In the genomic region with DNA sequence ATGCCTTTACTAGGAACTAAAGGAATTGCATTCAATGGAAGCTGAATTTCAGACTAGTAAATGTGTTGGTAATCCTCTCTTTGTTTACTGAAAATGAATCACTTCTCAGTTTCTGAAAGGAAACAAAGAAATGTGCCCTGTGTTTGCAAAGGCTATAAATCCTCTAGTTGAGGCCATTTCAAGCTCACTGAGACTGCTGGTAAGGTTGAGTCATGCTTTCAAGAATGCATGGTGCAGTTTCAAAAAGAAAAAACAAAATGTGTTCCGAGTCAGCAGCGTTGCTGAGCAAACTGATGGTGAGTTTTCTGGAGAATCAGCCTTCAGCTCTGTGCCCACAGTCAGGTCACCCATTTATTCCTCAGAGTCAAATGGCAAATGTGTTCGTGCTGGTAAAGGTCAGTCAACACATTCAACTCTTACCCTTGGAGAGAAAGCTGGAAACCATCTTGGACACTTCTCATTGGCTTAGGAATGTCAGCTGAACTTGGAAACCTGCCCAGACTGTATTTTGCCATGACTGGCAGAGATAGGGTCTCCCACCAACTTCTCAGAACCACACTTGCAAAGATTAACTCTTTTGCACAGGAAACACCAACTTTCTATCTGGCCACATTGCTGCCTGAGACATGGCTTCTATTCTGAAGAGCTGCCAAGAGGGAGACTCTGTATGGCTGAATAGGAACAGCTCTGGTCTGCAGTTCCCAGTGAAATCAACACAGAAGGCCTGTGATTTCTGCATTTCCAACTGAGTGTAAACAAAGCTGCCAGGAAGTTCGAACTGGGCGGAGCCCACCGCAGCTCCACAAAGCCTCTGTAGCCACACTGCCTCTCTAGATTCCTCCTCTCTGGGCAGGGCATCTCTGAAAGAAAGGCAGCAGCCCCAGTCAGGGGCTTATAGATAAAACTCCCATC, we compare ENCODE assay signal across 8 cellular contexts.
DNase-seq lines count a peak whose midpoint lies in the region; ATAC-seq and TF ChIP-seq lines count a peak whose summit lies in the region.

No MANE protein-coding gene starts in this region.

- H3K27ac Mint-ChIP-seq in neural progenitor cell (peak overlapping the region; percentile 94), immature natural killer cell (no peak overlapping the region)

- H3K79me2 ChIP-seq in PC-9 (ENCODE audit: low read depth), result no peaks in the 10 kb centered on the region
- no peaks in the 10 kb centered on the region for H3K79me2 ChIP-seq in neural progenitor cell (ENCODE audit: low read depth)

- intact Hi-C loops in PC-9 (cut with micrococcal nuclease; ENCODE audit: unreplicated experiment), result loop anchor here (5.0 kb wide), 1 partner anchor 78 kb away; no protein-coding TSS in a partner anchor

- no peaks in the 10 kb centered on the region for H3K9me2 ChIP-seq in PC-9 (ENCODE audit: insufficient read depth)

- no peak overlapping the region for H3K4me3 Mint-ChIP-seq in neural progenitor cell
- no peak overlapping the region for H3K4me3 Mint-ChIP-seq in immature natural killer cell

- no peak overlapping the region for H3K9ac ChIP-seq in neural progenitor cell

- CTCF ChIA-PET in PC-9 (lab: Charles Lee), result no interaction called here

- peak overlapping the region; percentile 37; the same call in 1 of the 2 replicates for H3K4me3 ChIP-seq in PC-9
- peak overlapping the region; percentile 25 for H3K4me3 ChIP-seq in neural progenitor cell

- H3K4me1 ChIP-seq in PC-9 (replicated peaks; ENCODE audit: insufficient read depth) (peaks cover 37% of the 10 kb centered on the region), neural progenitor cell (peaks cover 22% of the 10 kb centered on the region)

- no peaks in the 10 kb centered on the region for H4K20me1 ChIP-seq in PC-9 (ENCODE audit: insufficient read depth)
- H4K20me1 ChIP-seq in neural progenitor cell (ENCODE audit: low read depth), result no peaks in the 10 kb centered on the region

- H3K9me3 Mint-ChIP-seq in neural progenitor cell, result peaks cover 24% of the 10 kb centered on the region
- H3K9me3 Mint-ChIP-seq in immature natural killer cell, result peaks cover 0 to 4% (median 1%) of the 10 kb centered on the region in 6 donors

- peaks cover 4% of the 10 kb centered on the region for H3K27me3 Mint-ChIP-seq in neural progenitor cell (ENCODE audit: insufficient read depth, low read depth)
- H3K27me3 Mint-ChIP-seq in immature natural killer cell (ENCODE audit: low read depth in 3 of 3), result peaks cover 1 to 3% (median 2%) of the 10 kb centered on the region in 3 donors

- H2AFZ ChIP-seq in PC-9, result peak overlapping the region; percentile 59
- H2AFZ ChIP-seq in neural progenitor cell (replicated peaks), result no peak overlapping the region

- TF ChIP-seq CTCF in PC-9 (conservative IDR thresholded peaks at IDR 0.05), result no peak
- TF ChIP-seq CTCF in neural progenitor cell (IDR thresholded peaks at IDR 0.05), result no peak

- H3K27ac ChIP-seq in PC-9, result peak overlapping the region; percentile 92
- peak overlapping the region; percentile 80 for H3K27ac ChIP-seq in neural progenitor cell

- H3K4me2 ChIP-seq in PC-9 (peak overlapping the region; percentile 64), neural progenitor cell (peak overlapping the region; percentile 60)

- ATAC-seq in GM18870 (IDR thresholded peaks at IDR 0.05; ENCODE audit: unreplicated experiment) (peak; percentile 93), HG02981 (IDR thresholded peaks at IDR 0.05; ENCODE audit: unreplicated experiment) (peak; percentile 86)

- DNase-seq in COR-L47 (lab: John Stamatoyannopoulos, UW), result peak; percentile 78
- peak; percentile 53 to 95 for DNase-seq in PC-9
- DNase-seq in epidermal melanocyte (ENCODE audit: insufficient read length, low spot score), result peak; percentile 69
- DNase-seq in neural progenitor cell (ENCODE audit: low spot score), result peak; percentile 84
- no peak for DNase-seq in D341Med (ENCODE audit: low spot score)
- no peak for DNase-seq in immature natural killer cell

- H3K9me3 ChIP-seq in PC-9 (ENCODE audit: insufficient read depth, low read depth) (peaks cover 17% of the 10 kb centered on the region; the same call in 1 of the 2 replicates), neural progenitor cell (ENCODE audit: low read depth) (no peaks in the 10 kb centered on the region)

- H3K4me1 Mint-ChIP-seq in neural progenitor cell (peaks cover 27% of the 10 kb centered on the region), immature natural killer cell (peaks cover 12 to 18% of the 10 kb centered on the region in 2 donors)

- H3K27me3 ChIP-seq in PC-9 (ENCODE audit: insufficient read depth, low read depth), result no peaks in the 10 kb centered on the region
- H3K27me3 ChIP-seq in neural progenitor cell, result peaks cover 17% of the 10 kb centered on the region

- H3K36me3 Mint-ChIP-seq in neural progenitor cell (no peaks in the 10 kb centered on the region), immature natural killer cell (no peaks in the 10 kb centered on the region)

- H3K36me3 ChIP-seq in PC-9 (ENCODE audit: low read depth), result no peaks in the 10 kb centered on the region
- H3K36me3 ChIP-seq in neural progenitor cell, result no peaks in the 10 kb centered on the region

- POLR2A ChIA-PET in PC-9 (lab: Charles Lee; ENCODE audit: unreplicated experiment), result interaction anchor here (0.6 to 0.7 kb wide), 2 partner anchors 72 to 630 kb away, joined by 3 to 6 read pairs; no protein-coding TSS in a partner anchor

- H3F3A ChIP-seq in PC-9 (ENCODE audit: insufficient read depth, low read depth), result peaks cover 29% of the 10 kb centered on the region
- peaks cover 26% of the 10 kb centered on the region for H3F3A ChIP-seq in neural progenitor cell (ENCODE audit: low read depth)

- no TSS peak for BruUV-seq in PC-9 (replicated peaks; lab: Mats Ljungman, UMichigan)

Comparison
In these comparisons a context has a peak if more than half of its experiments do, and no peak if none do; other contexts are left out.
1. DNase-seq: peak in COR-L47 (single experiment), PC-9 (2 of 2), epidermal melanocyte (single experiment) and neural progenitor cell (single experiment); none in D341Med (single experiment) and immature natural killer cell (0 of 3).